Comparison of ENCODE assay signal across 6 cellular contexts in genomic region chr2:219719521-219719920, GRCh38.
"Had no signal": no experiment of that assay in that cellular context is flagged by ENCODE, and none has a peak within 500 bp of the region (broad histone marks: within the 10 kb centered on the region; RNA-seq: fewer than 3 reads in every experiment).

No MANE protein-coding gene starts in this region.

- H3K4me2 ChIP-seq: GM23338 had no signal

- H3K27ac Mint-ChIP-seq: GM23338, IgD-negative memory B cell had no signal

- H3K4me3 Mint-ChIP-seq: GM23338, IgD-negative memory B cell had no signal

- H3K9me3 ChIP-seq: HAP-1 had no signal

- H3K4me3 ChIP-seq: GM23338, HAP-1 had no signal

- ATAC-seq: GM23338, HepG2 had no signal

- H3K36me3 Mint-ChIP-seq: IgD-negative memory B cell had no signal

- H3K4me1 ChIP-seq: HAP-1 had no signal

- H3K36me3 ChIP-seq: HAP-1 had no signal

- H3K4me1 Mint-ChIP-seq: GM23338 had no signal

- H2AFZ ChIP-seq: GM23338 had no signal

- DNase-seq: H7, KBM-7 had no signal

- H3K9me3 Mint-ChIP-seq: GM23338 had no signal
